Comparison of ENCODE assay signal across 23 cellular contexts in genomic region chr2:28576714-28577113, GRCh38.
DNase-seq lines count a peak whose midpoint lies in the region; ATAC-seq, FAIRE-seq and TF ChIP-seq lines count a peak whose summit lies in the region.
"Had no signal": no experiment of that assay in that cellular context is flagged by ENCODE, and none has a peak within 500 bp of the region (broad histone marks: within the 10 kb centered on the region; RNA-seq: fewer than 3 reads in every experiment).

No MANE protein-coding gene starts in this region.

- H3K4me3 ChIP-seq in RWPE2 (ENCODE audit: severe bottlenecking) (no peak overlapping the region), small intestine (ENCODE audit: low read depth in 1 of 2, low read length in 2 of 2) (no peak overlapping the region)
- H3K4me3 ChIP-seq: BLaER1, HAP-1 had no signal

- DNase-seq in Daoy (ENCODE audit: low read depth) (peak; percentile 44), RWPE2 (ENCODE audit: low spot score) (no peak), kidney tubule cell (ENCODE audit: low spot score) (peak; percentile 63), small intestine (peak; percentile 25), COR-L47 (lab: John Stamatoyannopoulos, UW) (no peak)
- DNase-seq: CD4-positive, CD25-positive, alpha-beta regulatory T cell; CD8-positive, alpha-beta T cell; DMS 273 treated with DMSO at 0.1 percent for 48 hours; DND-41; EL; GF-D8; GOT3; HFFc6 had no signal

- H3K27ac ChIP-seq in RWPE2 (ENCODE audit: poor library complexity, severe bottlenecking) = no peak overlapping the region
- H3K27ac ChIP-seq in small intestine (ENCODE audit: low read depth in 1 of 2, low read length in 1 of 2) = no peak overlapping the region
- H3K27ac ChIP-seq: BLaER1, C4-2B had no signal

- WGBS in small intestine, 3 donors = 56 to 74% (median 65%) methylated on average over 5 of the region's 5 CpGs

- ATAC-seq in RWPE2 (ENCODE audit: low read depth) = peak; percentile 33; the same call in 1 of the 3 replicates
- no peak for ATAC-seq in HG03571 (IDR thresholded peaks at IDR 0.05; ENCODE audit: unreplicated experiment)
- ATAC-seq in GM19023 (IDR thresholded peaks at IDR 0.05; ENCODE audit: unreplicated experiment) = no peak
- ATAC-seq: CD8-positive, alpha-beta T cell had no signal

- FAIRE-seq in small intestine (lab: Jason Lieb, UNC) = no peak
- FAIRE-seq: A204.1, D721Med, GM12891, GM18507, H54 had no signal

- TF ChIP-seq CTCF in RWPE2 (IDR thresholded peaks at IDR 0.05; ENCODE audit: poor library complexity, severe bottlenecking) = no peak

- H3K27me3 ChIP-seq in RWPE2 (ENCODE audit: insufficient read depth, poor library complexity, severe bottlenecking) (no peaks in the 10 kb centered on the region), small intestine (ENCODE audit: control insufficient read depth in 2 of 2, insufficient read depth in 2 of 2, low read length in 2 of 2) (no peaks in the 10 kb centered on the region)
- H3K27me3 ChIP-seq: BLaER1 had no signal

- H3K4me1 ChIP-seq in RWPE2 (ENCODE audit: insufficient read depth, poor library complexity, severe bottlenecking) (peaks cover 2% of the 10 kb centered on the region), small intestine (ENCODE audit: control insufficient read depth in 2 of 2, insufficient read depth in 1 of 2, low read depth in 1 of 2, low read length in 1 of 2) (no peaks in the 10 kb centered on the region)
- H3K4me1 ChIP-seq: BLaER1, HAP-1 had no signal

- H3K36me3 ChIP-seq in RWPE2 (ENCODE audit: low read depth) (no peaks in the 10 kb centered on the region), small intestine (ENCODE audit: control insufficient read depth in 2 of 2, insufficient read depth in 2 of 2, low read length in 2 of 2) (no peaks in the 10 kb centered on the region)
- H3K36me3 ChIP-seq: BLaER1, HAP-1 had no signal

- H3K9me3 ChIP-seq in RWPE2 (ENCODE audit: severe bottlenecking) (no peaks in the 10 kb centered on the region), small intestine (ENCODE audit: control insufficient read depth, low read depth) (no peaks in the 10 kb centered on the region)
- H3K9me3 ChIP-seq: BLaER1, HAP-1 had no signal

Comparison
In these comparisons a context has a peak if more than half of its experiments do, and no peak if none do; other contexts are left out.
1. DNase-seq: peak in Daoy (single experiment), kidney tubule cell (single experiment) and small intestine (single experiment); none in RWPE2 (single experiment) and COR-L47 (single experiment).